ENCODE assay signal across 1 cellular context in genomic region chr2:12577567-12577966, GRCh38.
TF ChIP-seq lines count a peak whose summit lies in the region.

No MANE protein-coding gene starts in this region.

TF ChIP-seq in K562, 482 proteins besides CTCF, POLR2A, EP300 and RAD21 (continued from another document):
- TF ChIP-seq PKNOX1 (IDR thresholded peaks at IDR 0.05) (peak; percentile 93), PBX2 (CRISPR knock-in tag; IDR thresholded peaks at IDR 0.05; ENCODE audit: low read depth) (no peak), PBX2 (tag; conservative IDR thresholded peaks at IDR 0.05; ENCODE audit: low read depth) (peak; percentile 91), FOXA3 (CRISPR knock-in tag; conservative IDR thresholded peaks at IDR 0.05 in 1 of 2, IDR thresholded peaks at IDR 0.05 in 1 of 2) (no peak)
TF ChIP-seq in K562: peak in this region for 9.
